Comparison of ENCODE assay signal across 10 cellular contexts in genomic region chr22:46049726-46050450, GRCh38.
DNase-seq lines count a peak whose midpoint lies in the region; ATAC-seq and TF ChIP-seq lines count a peak whose summit lies in the region.
"Had no signal": no experiment of that assay in that cellular context is flagged by ENCODE, and none has a peak within 500 bp of the region (broad histone marks: within the 10 kb centered on the region; RNA-seq: fewer than 3 reads in every experiment).

No MANE protein-coding gene starts in this region.

- no peak for TF ChIP-seq CTCF in 22Rv1 (IDR thresholded peaks at IDR 0.05)
- TF ChIP-seq CTCF in Panc1 (IDR thresholded peaks at IDR 0.05): no peak
- no peak for TF ChIP-seq CTCF in esophagus squamous epithelium (IDR thresholded peaks at IDR 0.05)
- TF ChIP-seq CTCF in osteoblast (IDR thresholded peaks at IDR 0.05; ENCODE audit: extremely low read depth, low read depth, low read length): no peak
- TF ChIP-seq CTCF in WERI-Rb-1 (IDR thresholded peaks at IDR 0.05; ENCODE audit: low read depth, low read length): no peak
- TF ChIP-seq CTCF in A673 (conservative IDR thresholded peaks at IDR 0.05; ENCODE audit: low read depth, low read length): no peak

- intact Hi-C loops in Panc1 (cut with micrococcal nuclease; ENCODE audit: unreplicated experiment): no loop called here
- intact Hi-C loops in esophagus squamous epithelium (cut with DNase I): no loop called here
- intact Hi-C loops in A673 (cut with micrococcal nuclease; ENCODE audit: unreplicated experiment): no loop called here

- peak overlapping the region; percentile 100 for H3K27ac ChIP-seq in 22Rv1
- H3K27ac ChIP-seq in Panc1 (ENCODE audit: low read length): peak overlapping the region; percentile 42; the same call in 1 of the 2 replicates
- H3K27ac ChIP-seq in esophagus squamous epithelium: peak overlapping the region; percentile 97 to 100 (median 99)
- no peak overlapping the region for H3K27ac ChIP-seq in osteoblast (ENCODE audit: low read depth, low read length)
- no peak overlapping the region for H3K27ac ChIP-seq in WERI-Rb-1
- no peak overlapping the region for H3K27ac ChIP-seq in A673 (ENCODE audit: low read depth, low read length, poor library complexity, severe bottlenecking)

- BruUV-seq in Panc1 (replicated peaks; lab: Mats Ljungman, UMichigan): no TSS peak
- BruUV-seq in A673 (replicated peaks; lab: Mats Ljungman, UMichigan): no TSS peak

- H3K9me3 ChIP-seq in Panc1 (ENCODE audit: control insufficient read depth, insufficient read depth, low read depth, low read length) (no peaks in the 10 kb centered on the region), esophagus squamous epithelium (no peaks in the 10 kb centered on the region), osteoblast (ENCODE audit: low read depth, low read length) (no peaks in the 10 kb centered on the region), WERI-Rb-1 (ENCODE audit: severe bottlenecking) (no peaks in the 10 kb centered on the region), A673 (ENCODE audit: low read depth, low read length, poor library complexity, severe bottlenecking) (no peaks in the 10 kb centered on the region)

- H3K4me1 ChIP-seq in Panc1 (ENCODE audit: control insufficient read depth, insufficient read depth, low read length) (peaks cover 35% of the 10 kb centered on the region), esophagus squamous epithelium (peaks cover 71 to 96% (median 79%) of the 10 kb centered on the region in 3 donors), osteoblast (ENCODE audit: insufficient read depth, low read length) (peaks cover 30% of the 10 kb centered on the region), A673 (ENCODE audit: insufficient read depth, low read length, poor library complexity, severe bottlenecking) (peaks cover 20% of the 10 kb centered on the region)

- peak in 1 of 4 donors; percentile 7 for TF ChIP-seq POLR2A in esophagus squamous epithelium (IDR thresholded peaks at IDR 0.05)

- DNase-seq in Panc1 (ENCODE audit: low read depth, low spot score) (no peak), esophagus squamous epithelium (lab: John Stamatoyannopoulos, UW) (no peak), osteoblast (ENCODE audit: insufficient read length, low spot score, missing footprints) (peak; percentile 65), WERI-Rb-1 (no peak), A673 (ENCODE audit: low spot score) (no peak), NCI-H1105 treated with DMSO at 0.1 percent for 48 hours (lab: John Stamatoyannopoulos, UW) (no peak)
- DNase-seq: activated gamma-delta T cell treated with Interleukin-2 at 50 U/mL for 16 hours, NCI-H1930 had no signal

- CTCF ChIA-PET in Panc1 (lab: Charles Lee) (no interaction called here), A673 (lab: Charles Lee) (no interaction called here)

- in situ Hi-C loops in Panc1 (cut with HindIII; ENCODE audit: low pct_unique_long_range_greater_than_20kb, low sequenced_read_pairs): no loop called here

- ATAC-seq in Panc1: no peak
- no peak for ATAC-seq in GM19324 (IDR thresholded peaks at IDR 0.05; ENCODE audit: low FRiP score, unreplicated experiment)

- H3K27me3 ChIP-seq in Panc1 (ENCODE audit: control insufficient read depth, insufficient read depth, low read length): no peaks in the 10 kb centered on the region
- H3K27me3 ChIP-seq in esophagus squamous epithelium: no peaks in the 10 kb centered on the region
- no peaks in the 10 kb centered on the region for H3K27me3 ChIP-seq in osteoblast (ENCODE audit: insufficient read depth, low read length)
- no peaks in the 10 kb centered on the region for H3K27me3 ChIP-seq in WERI-Rb-1 (ENCODE audit: insufficient read depth, low read depth, severe bottlenecking)
- H3K27me3 ChIP-seq in A673 (replicated peaks; ENCODE audit: insufficient read depth, low read depth, low read length, poor library complexity): no peaks in the 10 kb centered on the region

- H3K4me2 ChIP-seq in osteoblast (ENCODE audit: insufficient read depth, low read length): no peak overlapping the region

- 33 to 74% methylated on average over 2 to 7 of the region's 14 CpGs for WGBS in esophagus squamous epithelium, 2 donors

- H3K36me3 ChIP-seq in Panc1 (ENCODE audit: control insufficient read depth, insufficient read depth, low read length): no peaks in the 10 kb centered on the region; the same call in 1 of the 2 replicates
- H3K36me3 ChIP-seq in esophagus squamous epithelium: peaks cover 0 to 5% (median 0%) of the 10 kb centered on the region in 3 donors
- peaks cover 9% of the 10 kb centered on the region for H3K36me3 ChIP-seq in osteoblast (ENCODE audit: insufficient read depth, low read length)
- H3K36me3 ChIP-seq in WERI-Rb-1: no peaks in the 10 kb centered on the region
- no peaks in the 10 kb centered on the region for H3K36me3 ChIP-seq in A673 (ENCODE audit: insufficient read depth, low read length, poor library complexity, severe bottlenecking)

- H3K4me3 ChIP-seq in Panc1 (ENCODE audit: low read depth in 2 of 2, low read length in 2 of 2) (no peak overlapping the region), esophagus squamous epithelium (peak overlapping the region in 1 of 4 donors; percentile 10), osteoblast (ENCODE audit: insufficient read depth, low read length) (no peak overlapping the region), WERI-Rb-1 (ENCODE audit: low read depth, low read length) (no peak overlapping the region), A673 (ENCODE audit: low read depth, low read length, poor library complexity, severe bottlenecking) (no peak overlapping the region)

- POLR2A ChIA-PET in Panc1 (lab: Charles Lee): no interaction called here
- POLR2A ChIA-PET in A673 (lab: Charles Lee; ENCODE audit: low non-redundant PET): no interaction called here

- H4K20me1 ChIP-seq in osteoblast (ENCODE audit: insufficient read depth, low read length): no peaks in the 10 kb centered on the region

- H3K79me2 ChIP-seq in osteoblast (ENCODE audit: insufficient read depth, low read length): peaks cover 94% of the 10 kb centered on the region

- no peak overlapping the region for H2AFZ ChIP-seq in osteoblast (ENCODE audit: low read length)

Comparison
In these comparisons a context has a peak if more than half of its experiments do, and no peak if none do; other contexts are left out.
1. H3K27ac ChIP-seq: peak in 22Rv1 (single experiment), Panc1 (single experiment) and esophagus squamous epithelium (4 of 4); none in osteoblast (single experiment), WERI-Rb-1 (single experiment) and A673 (single experiment).